ENCODE assay signal across 8 cellular contexts in the genomic region with DNA sequence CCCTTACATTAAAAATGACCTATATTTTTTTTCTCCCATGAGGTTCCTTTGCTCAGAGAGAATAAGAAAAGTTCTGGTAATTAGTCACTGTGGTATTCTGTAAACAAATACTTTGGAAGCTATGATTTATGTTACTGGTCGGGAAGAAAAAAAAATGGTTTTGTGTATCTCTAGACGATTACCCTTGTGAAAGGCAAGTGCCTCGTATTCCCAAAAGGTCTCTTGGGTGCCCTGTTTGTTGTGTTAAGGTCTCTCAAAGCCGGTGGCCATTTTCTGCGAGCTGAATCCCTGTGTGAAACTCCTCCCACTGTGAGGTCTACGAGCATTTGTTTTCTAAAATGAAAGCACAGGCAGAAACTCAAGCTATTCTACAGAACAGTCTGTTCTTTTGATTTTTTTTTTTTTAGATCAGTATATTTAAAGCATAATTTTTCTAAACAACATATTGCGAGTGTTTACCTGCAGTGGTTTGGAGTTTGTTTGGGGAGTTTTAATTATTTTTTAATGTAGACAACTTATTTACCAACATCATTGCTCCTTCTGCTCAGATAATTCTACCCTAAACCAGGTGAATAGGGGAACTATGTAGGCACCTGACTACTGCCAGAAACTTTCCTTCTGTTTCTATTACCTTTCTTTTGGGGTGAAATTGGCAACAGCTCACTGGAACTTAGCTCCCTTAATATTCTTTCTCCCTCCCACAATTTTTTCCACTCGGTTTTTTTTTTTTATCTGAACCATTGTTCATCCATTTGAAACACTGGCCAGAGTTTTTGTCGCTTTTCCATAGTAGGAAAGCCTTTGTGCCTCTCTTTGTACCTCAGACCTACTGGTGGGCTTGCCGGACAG. TPM values are rescaled to one million over a fixed set of nuclear protein-coding genes. Genes with fewer than 3 reads are reported as not detected.
DNase-seq lines count a peak whose midpoint lies in the region; ATAC-seq, FAIRE-seq and TF ChIP-seq lines count a peak whose summit lies in the region.

No MANE protein-coding gene starts in this region.

- peak overlapping the region; percentile 97 for H3K27ac Mint-ChIP-seq in activated naive CD4-positive, alpha-beta T cell treated with anti-CD3 and anti-CD28 coated beads for 36 hours

- peaks cover 28% of the 10 kb centered on the region for H3K4me1 ChIP-seq in ovary (ENCODE audit: insufficient read depth)

- H3K27me3 Mint-ChIP-seq in activated naive CD4-positive, alpha-beta T cell treated with anti-CD3 and anti-CD28 coated beads for 36 hours (ENCODE audit: low read depth): no peaks in the 10 kb centered on the region

- no peaks in the 10 kb centered on the region for H3K27me3 ChIP-seq in ovary

- peaks cover 72% of the 10 kb centered on the region for H3K4me1 Mint-ChIP-seq in activated naive CD4-positive, alpha-beta T cell treated with anti-CD3 and anti-CD28 coated beads for 36 hours (ENCODE audit: low read depth)

- peaks cover 2% of the 10 kb centered on the region for H3K36me3 Mint-ChIP-seq in activated naive CD4-positive, alpha-beta T cell treated with anti-CD3 and anti-CD28 coated beads for 36 hours (ENCODE audit: low read depth)

- TF ChIP-seq EP300 in ovary (IDR thresholded peaks at IDR 0.05): no peak

- peak overlapping the region; percentile 65 to 90 for H3K27ac ChIP-seq in ovary

- H3K4me3 ChIP-seq in ovary: peak overlapping the region; percentile 33

- peak; percentile 34 for ATAC-seq in GM21390 (IDR thresholded peaks at IDR 0.05; ENCODE audit: unreplicated experiment)

- 2 to 5% (median 4%) methylated on average over 10 of the region's 10 CpGs for WGBS in ovary, 3 donors

- TF ChIP-seq CTCF in ovary (IDR thresholded peaks at IDR 0.05): no peak

- no peaks in the 10 kb centered on the region for H3K9me3 Mint-ChIP-seq in activated naive CD4-positive, alpha-beta T cell treated with anti-CD3 and anti-CD28 coated beads for 36 hours

- no peaks in the 10 kb centered on the region for H3K36me3 ChIP-seq in ovary

- DNase-seq in Ammon's horn (ENCODE audit: low spot score) (peak; percentile 82), NCI-H69 (lab: John Stamatoyannopoulos, UW) (peak; percentile 72), foreskin melanocyte (peak; percentile 31), ovary (peak; percentile 52 to 72 (median 62)), mesenteric fat pad (ENCODE audit: low spot score) (no peak), RCC 7860 (ENCODE audit: low spot score) (no peak)
- peak; percentile 73 for DNase-seq in activated naive CD4-positive, alpha-beta T cell treated with anti-CD3 and anti-CD28 coated beads for 36 hours

- intact Hi-C loops in activated naive CD4-positive, alpha-beta T cell treated with anti-CD3 and anti-CD28 coated beads for 36 hours (cut with micrococcal nuclease): no loop called here
- intact Hi-C loops in ovary (cut with DNase I): loop anchor here in 2 of 4 donors (5.0 kb wide), 2 partner anchors 40 to 45 kb away; partner anchors contain the start of gene ZBTB38 (in 1 of the 2)

- FAIRE-seq in RCC 7860 (lab: Jason Lieb, UNC): no peak

- CTCF ChIA-PET in activated naive CD4-positive, alpha-beta T cell treated with anti-CD3 and anti-CD28 coated beads for 36 hours (lab: Charles Lee): interaction anchor here (0.6 to 3.9 kb wide), 11 partner anchors 9 to 1096 kb away, joined by 3 to 30 read pairs (median 4); no protein-coding TSS in a partner anchor

- H3K4me3 Mint-ChIP-seq in activated naive CD4-positive, alpha-beta T cell treated with anti-CD3 and anti-CD28 coated beads for 36 hours: peak overlapping the region; percentile 72

- H3K9me3 ChIP-seq in ovary: no peaks in the 10 kb centered on the region

- TF ChIP-seq POLR2A in ovary (IDR thresholded peaks at IDR 0.05): no peak

RNA-seq across cellular contexts. Expression of gene ZBTB38, which starts 44.0 kb away (rescaled TPM):
- total RNA-seq in activated naive CD4-positive, alpha-beta T cell treated with anti-CD3 and anti-CD28 coated beads for 36 hours: 10 to 100 TPM; 16.3 to 18.6 TPM
- total RNA-seq in ovary (100 to 1,000 TPM in 2 of 7 donors, 10 to 100 TPM in 5; 77.5 to 125 (median 84.4) TPM), mesenteric fat pad (75.4 TPM)
- 10 to 100 TPM; 23.2 to 43.0 TPM for polyA plus RNA-seq in ovary

Comparison
In these comparisons a context has a peak if more than half of its experiments do, and no peak if none do; other contexts are left out.
1. DNase-seq: peak in Ammon's horn (single experiment), NCI-H69 (single experiment), activated naive CD4-positive, alpha-beta T cell treated with anti-CD3 and anti-CD28 coated beads for 36 hours (single experiment), foreskin melanocyte (single experiment) and ovary (5 of 5); none in mesenteric fat pad (single experiment) and RCC 7860 (single experiment).